8 cellular contexts compared by ENCODE assay signal in genomic region chr16:3152022-3152272, GRCh38. TPM values are rescaled to one million over a fixed set of nuclear protein-coding genes. Genes with fewer than 3 reads are reported as not detected.
A peak's percentile ranks its signal among the peaks of the same experiment; 100 is the strongest.
DNase-seq lines count a peak whose midpoint lies in the region; ATAC-seq, FAIRE-seq and TF ChIP-seq lines count a peak whose summit lies in the region.

No MANE protein-coding gene starts in this region.

- H3K79me1 ChIP-seq in H9 (ENCODE audit: insufficient read depth, low read depth, low read length, poor library complexity, severe bottlenecking), result no peaks in the 10 kb centered on the region

- no peak overlapping the region for H3K56ac ChIP-seq in H9 (ENCODE audit: insufficient read length, low read depth, low read length)

- in situ Hi-C loops in gastrocnemius medialis (cut with MboI; ENCODE audit: low sequenced_read_pairs in 4 of 4), result no loop called here

- H3K23me2 ChIP-seq in H9 (ENCODE audit: insufficient read length, low read depth, low read length, poor library complexity, severe bottlenecking), result peaks cover 13% of the 10 kb centered on the region

- H3K9me3 Mint-ChIP-seq in H9, result peaks cover 3 to 8% of the 10 kb centered on the region in 2 experiments; a peak in 2 of 5 replicates
- H3K9me3 Mint-ChIP-seq in T-helper 2 cell treated with Interferon-gamma antibody and Interleukin-4, amounts not matched to agents 5 μg/mL and 100 μg/mL, for 36 hours, result no peaks in the 10 kb centered on the region

- H4K5ac ChIP-seq in H9 (ENCODE audit: insufficient read length, low read depth, low read length), result no peak overlapping the region

- no peak overlapping the region for H2BK12ac ChIP-seq in H9 (ENCODE audit: insufficient read length, low read depth, low read length)

- H2BK5ac ChIP-seq in H9 (ENCODE audit: insufficient read length, low read length), result no peak overlapping the region

- H3K27ac Mint-ChIP-seq in H9, result peak overlapping the region in 2 of 3 experiments; percentile 87 to 90; a peak in 3 of 7 replicates
- H3K27ac Mint-ChIP-seq in T-helper 2 cell treated with Interferon-gamma antibody and Interleukin-4, amounts not matched to agents 5 μg/mL and 100 μg/mL, for 36 hours, result peak overlapping the region; percentile 85

- H3K27ac ChIP-seq in H9 (ENCODE audit: insufficient read length, low read depth, low read length), result no peak overlapping the region
- H3K27ac ChIP-seq in esophagus muscularis mucosa (replicated peaks in 1 of 4), result peak overlapping the region; percentile 60 to 79 (median 77)
- peak overlapping the region in 3 of 4 donors; percentile 30 to 52 (median 35) for H3K27ac ChIP-seq in gastrocnemius medialis

- H3K4me3 Mint-ChIP-seq in H9, result peak overlapping the region; percentile 86 to 96
- H3K4me3 Mint-ChIP-seq in T-helper 2 cell treated with Interferon-gamma antibody and Interleukin-4, amounts not matched to agents 5 μg/mL and 100 μg/mL, for 36 hours, result peak overlapping the region; percentile 71

- DNase-seq in H9 (no peak), esophagus muscularis mucosa (ENCODE audit: extremely low spot score) (no peak), gastrocnemius medialis (no peak), NCI-H2227 treated with DMSO at 0.1 percent for 48 hours (lab: John Stamatoyannopoulos, UW) (no peak), D721Med (ENCODE audit: insufficient read length, low spot score) (no peak), GF-D8 (lab: John Stamatoyannopoulos, UW) (no peak)
- DNase-seq in T-helper 2 cell treated with Interferon-gamma antibody and Interleukin-4, amounts not matched to agents 5 μg/mL and 100 μg/mL, for 36 hours (ENCODE audit: low spot score), result peak; percentile 15

- no peak overlapping the region for H3K4ac ChIP-seq in H9 (ENCODE audit: low read depth, low read length)

- H3K9ac ChIP-seq in H9 (ENCODE audit: extremely low read depth, insufficient read length, low read length), result no peak overlapping the region

- no CpG with 5 or more reads among the region's 15 CpGs for WGBS in H9 (ENCODE audit: extremely low coverage, insufficient read length, low lambda C conversion rate)
- 2% methylated on average over 15 of the region's 15 CpGs for WGBS in esophagus muscularis mucosa

- H2AK5ac ChIP-seq in H9 (ENCODE audit: insufficient read length, low read length), result no peak overlapping the region

- no peak overlapping the region for H2BK120ac ChIP-seq in H9 (ENCODE audit: low read depth, low read length, poor library complexity, severe bottlenecking)

- no peak overlapping the region for H2AFZ ChIP-seq in H9 (ENCODE audit: low read length)

- peak overlapping the region; percentile 97 for H3K4me2 ChIP-seq in H9 (ENCODE audit: insufficient read depth, insufficient read length, low read length)

- no peak for TF ChIP-seq POLR2A in esophagus muscularis mucosa (IDR thresholded peaks at IDR 0.05; ENCODE audit: low read depth)
- TF ChIP-seq POLR2A in gastrocnemius medialis (IDR thresholded peaks at IDR 0.05), result no peak

- no peaks in the 10 kb centered on the region for H3K79me2 ChIP-seq in H9 (ENCODE audit: insufficient read depth, low read length)

- no peaks in the 10 kb centered on the region for H3K4me1 ChIP-seq in H9 (ENCODE audit: insufficient read depth, low read length)
- peaks cover 17 to 38% (median 36%) of the 10 kb centered on the region in 4 donors for H3K4me1 ChIP-seq in esophagus muscularis mucosa
- peaks cover 10 to 13% of the 10 kb centered on the region in 2 donors for H3K4me1 ChIP-seq in gastrocnemius medialis

- H3K9me3 ChIP-seq in H9 (ENCODE audit: control insufficient read depth, low read depth, low read length), result no peaks in the 10 kb centered on the region
- H3K9me3 ChIP-seq in esophagus muscularis mucosa, result no peaks in the 10 kb centered on the region
- no peaks in the 10 kb centered on the region for H3K9me3 ChIP-seq in gastrocnemius medialis

- H3K23ac ChIP-seq in H9 (ENCODE audit: insufficient read length, low read depth, low read length), result no peak overlapping the region

- H3K27me3 ChIP-seq in H9 (ENCODE audit: insufficient read depth, low read length), result no peaks in the 10 kb centered on the region
- no peaks in the 10 kb centered on the region for H3K27me3 ChIP-seq in esophagus muscularis mucosa
- H3K27me3 ChIP-seq in gastrocnemius medialis, result peaks cover 12 to 27% (median 19%) of the 10 kb centered on the region in 3 donors

- no peak for TF ChIP-seq EP300 in esophagus muscularis mucosa (IDR thresholded peaks at IDR 0.05)

- H3K36me3 Mint-ChIP-seq in H9 (ENCODE audit: insufficient read depth in 1 of 3, low read depth in 3 of 3), result no peaks in the 10 kb centered on the region; a peak in 1 of 7 replicates
- no peaks in the 10 kb centered on the region for H3K36me3 Mint-ChIP-seq in T-helper 2 cell treated with Interferon-gamma antibody and Interleukin-4, amounts not matched to agents 5 μg/mL and 100 μg/mL, for 36 hours (ENCODE audit: low read depth)

- H2BK15ac ChIP-seq in H9 (ENCODE audit: low read depth, low read length), result no peak overlapping the region

- peaks cover 7 to 10% of the 10 kb centered on the region in 2 experiments for H3K4me1 Mint-ChIP-seq in H9
- H3K4me1 Mint-ChIP-seq in T-helper 2 cell treated with Interferon-gamma antibody and Interleukin-4, amounts not matched to agents 5 μg/mL and 100 μg/mL, for 36 hours (ENCODE audit: low read depth), result peaks cover 26% of the 10 kb centered on the region

- H3K27me3 Mint-ChIP-seq in H9 (ENCODE audit: low read depth), result peaks cover 48% of the 10 kb centered on the region
- peaks cover 27% of the 10 kb centered on the region for H3K27me3 Mint-ChIP-seq in T-helper 2 cell treated with Interferon-gamma antibody and Interleukin-4, amounts not matched to agents 5 μg/mL and 100 μg/mL, for 36 hours (ENCODE audit: low read depth)

- intact Hi-C loops in esophagus muscularis mucosa (cut with DNase I), result no loop called here
- intact Hi-C loops in gastrocnemius medialis (cut with DNase I; ENCODE audit: low total_unique reads), result loop anchor here (1.0 to 10.0 kb wide), 2 partner anchors 14 to 353 kb away; partner anchors contain the start of gene CLUAP1

- peak overlapping the region; percentile 65 to 74 (median 72) for H3K4me3 ChIP-seq in esophagus muscularis mucosa
- H3K4me3 ChIP-seq in gastrocnemius medialis, result peak overlapping the region; percentile 19 to 67 (median 41)

- H2BK20ac ChIP-seq in H9 (ENCODE audit: low read depth, low read length, poor library complexity, severe bottlenecking), result no peak overlapping the region

- no peak overlapping the region for H3K18ac ChIP-seq in H9 (ENCODE audit: insufficient read length, low read depth, low read length)

- H4K91ac ChIP-seq in H9 (ENCODE audit: insufficient read length, low read depth, low read length), result no peak overlapping the region

- no peak for TF ChIP-seq CTCF in H9 (conservative IDR thresholded peaks at IDR 0.05)
- no peak for TF ChIP-seq CTCF in esophagus muscularis mucosa (IDR thresholded peaks at IDR 0.05)
- TF ChIP-seq CTCF in gastrocnemius medialis (IDR thresholded peaks at IDR 0.05 in 4 of 5, conservative IDR thresholded peaks at IDR 0.05 in 1 of 5), result no peak
- TF ChIP-seq CTCF in D721Med (IDR thresholded peaks at IDR 0.05; ENCODE audit: insufficient read depth, missing control alignments), result no peak

- H3K36me3 ChIP-seq in esophagus muscularis mucosa, result no peaks in the 10 kb centered on the region
- no peaks in the 10 kb centered on the region for H3K36me3 ChIP-seq in gastrocnemius medialis

- no peak overlapping the region for H3T11ph ChIP-seq in H9 (ENCODE audit: low read length)

- H4K8ac ChIP-seq in H9 (replicated peaks; ENCODE audit: insufficient read length, low read depth, low read length), result no peak overlapping the region

- FAIRE-seq in D721Med (lab: Jason Lieb, UNC), result no peak

- no peak overlapping the region for H3K14ac ChIP-seq in H9 (ENCODE audit: insufficient read depth, low read length)

- no peaks in the 10 kb centered on the region for H4K20me1 ChIP-seq in H9 (ENCODE audit: control insufficient read depth, insufficient read depth, insufficient read length)

- ATAC-seq in gastrocnemius medialis (no peak), GM19023 (IDR thresholded peaks at IDR 0.05; ENCODE audit: unreplicated experiment) (no peak)

RNA-seq across cellular contexts. Expression of gene ZNF213, which starts 17.1 kb away (rescaled TPM):
- total RNA-seq in H9 (2021), result 6.2 and 6.4 TPM in 2 replicates
- total RNA-seq in esophagus muscularis mucosa, result 10 to 100 TPM in 3 of 4 donors, 1 to 10 TPM in 1; 8.4 to 18.3 (median 13.5) TPM
- total RNA-seq in gastrocnemius medialis, result 10 to 100 TPM in 3 of 4 donors, 1 to 10 TPM in 1; 8.9 to 18.6 (median 14.5) TPM

RNA-seq across cellular contexts. Expression of gene OR1F1, which starts 36.1 kb away (rescaled TPM):
- not detected in 2 replicates for total RNA-seq in H9 (2021)
- not detected for total RNA-seq in esophagus muscularis mucosa
- not detected for total RNA-seq in gastrocnemius medialis

RNA-seq across cellular contexts. Expression of gene ZNF205, which starts 39.6 kb away (rescaled TPM):
- total RNA-seq in H9 (2021) (16.8 and 18.8 TPM in 2 replicates), esophagus muscularis mucosa (10 to 100 TPM; 10.6 to 25.0 (median 17.1) TPM), gastrocnemius medialis (10 to 100 TPM in 1 of 4 donors, 1 to 10 TPM in 3; 4.8 to 10.8 (median 6.1) TPM)

RNA-seq across cellular contexts. Expression of gene ZSCAN10, which starts 52.9 kb away (rescaled TPM):
- total RNA-seq in H9 (2021) (207 and 212 TPM in 2 replicates), esophagus muscularis mucosa (not detected), gastrocnemius medialis (not detected)
